1 cellular context compared by ENCODE assay signal in the genomic region with DNA sequence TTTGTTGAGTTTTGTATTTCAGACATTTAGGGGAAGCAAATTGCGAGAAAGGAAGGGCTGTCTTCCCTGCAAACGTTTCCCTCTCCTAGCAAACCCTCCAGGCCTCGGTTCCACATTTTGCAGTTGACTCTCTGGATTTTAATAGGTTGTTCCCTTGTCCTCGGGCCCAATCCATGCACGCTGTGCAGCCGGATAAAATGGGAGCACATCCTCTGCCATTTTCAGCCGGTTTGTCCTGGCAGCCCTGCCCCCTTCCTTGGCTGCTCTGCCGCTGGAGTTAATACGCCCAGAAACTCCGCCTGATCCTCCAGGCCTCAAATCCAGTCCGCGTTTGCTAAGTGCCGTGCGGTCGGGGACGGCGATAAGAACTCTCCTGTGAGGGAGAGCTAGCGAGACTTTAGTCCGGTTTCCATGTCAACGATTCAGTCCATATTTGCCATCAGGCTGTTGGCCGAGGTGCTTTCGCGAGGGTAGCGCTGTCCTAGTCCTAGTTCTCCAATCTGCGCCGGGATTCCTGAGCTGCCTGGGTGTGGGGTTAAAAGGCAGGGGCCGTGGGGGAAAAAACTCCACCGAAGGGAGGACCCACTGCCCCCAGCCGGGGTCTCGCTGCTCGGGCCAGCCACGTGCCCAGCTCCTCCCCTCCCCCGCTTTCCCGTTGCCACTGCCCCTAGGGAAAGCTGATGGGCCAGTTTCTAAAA.
A peak's percentile ranks its signal among the peaks of the same experiment; 100 is the strongest.
TF ChIP-seq lines count a peak whose summit lies in the region.

No MANE protein-coding gene starts in this region.

TF ChIP-seq in HepG2, 621 proteins besides CTCF, POLR2A, EP300 and RAD21 (continued from another document and continues in another):
- TF ChIP-seq ZNF567 (CRISPR knock-in tag; IDR thresholded peaks at IDR 0.05; ENCODE audit: borderline replicate concordance), result no peak
- TF ChIP-seq, protein P1, sequence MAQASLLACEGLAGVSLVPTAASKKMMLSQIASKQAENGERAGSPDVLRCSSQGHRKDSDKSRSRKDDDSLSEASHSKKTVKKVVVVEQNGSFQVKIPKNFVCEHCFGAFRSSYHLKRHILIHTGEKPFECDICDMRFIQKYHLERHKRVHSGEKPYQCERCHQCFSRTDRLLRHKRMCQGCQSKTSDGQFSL (CRISPR knock-in tag; IDR thresholded peaks at IDR 0.05), result peak; percentile 78
- TF ChIP-seq TBP (CRISPR knock-in tag; IDR thresholded peaks at IDR 0.05), result no peak
- no peak; the same call in 1 of the 2 replicates for TF ChIP-seq ZNF460 (CRISPR knock-in tag; IDR thresholded peaks at IDR 0.05; ENCODE audit: borderline replicate concordance)
- TF ChIP-seq FIP1L1 (IDR thresholded peaks at IDR 0.05; ENCODE audit: borderline replicate concordance, insufficient read depth, low read depth, low read length), result peak; percentile 75; the same call in 1 of the 2 replicates
- no peak for TF ChIP-seq ZKSCAN5 (CRISPR knock-in tag; IDR thresholded peaks at IDR 0.05)
- TF ChIP-seq, protein P2, sequence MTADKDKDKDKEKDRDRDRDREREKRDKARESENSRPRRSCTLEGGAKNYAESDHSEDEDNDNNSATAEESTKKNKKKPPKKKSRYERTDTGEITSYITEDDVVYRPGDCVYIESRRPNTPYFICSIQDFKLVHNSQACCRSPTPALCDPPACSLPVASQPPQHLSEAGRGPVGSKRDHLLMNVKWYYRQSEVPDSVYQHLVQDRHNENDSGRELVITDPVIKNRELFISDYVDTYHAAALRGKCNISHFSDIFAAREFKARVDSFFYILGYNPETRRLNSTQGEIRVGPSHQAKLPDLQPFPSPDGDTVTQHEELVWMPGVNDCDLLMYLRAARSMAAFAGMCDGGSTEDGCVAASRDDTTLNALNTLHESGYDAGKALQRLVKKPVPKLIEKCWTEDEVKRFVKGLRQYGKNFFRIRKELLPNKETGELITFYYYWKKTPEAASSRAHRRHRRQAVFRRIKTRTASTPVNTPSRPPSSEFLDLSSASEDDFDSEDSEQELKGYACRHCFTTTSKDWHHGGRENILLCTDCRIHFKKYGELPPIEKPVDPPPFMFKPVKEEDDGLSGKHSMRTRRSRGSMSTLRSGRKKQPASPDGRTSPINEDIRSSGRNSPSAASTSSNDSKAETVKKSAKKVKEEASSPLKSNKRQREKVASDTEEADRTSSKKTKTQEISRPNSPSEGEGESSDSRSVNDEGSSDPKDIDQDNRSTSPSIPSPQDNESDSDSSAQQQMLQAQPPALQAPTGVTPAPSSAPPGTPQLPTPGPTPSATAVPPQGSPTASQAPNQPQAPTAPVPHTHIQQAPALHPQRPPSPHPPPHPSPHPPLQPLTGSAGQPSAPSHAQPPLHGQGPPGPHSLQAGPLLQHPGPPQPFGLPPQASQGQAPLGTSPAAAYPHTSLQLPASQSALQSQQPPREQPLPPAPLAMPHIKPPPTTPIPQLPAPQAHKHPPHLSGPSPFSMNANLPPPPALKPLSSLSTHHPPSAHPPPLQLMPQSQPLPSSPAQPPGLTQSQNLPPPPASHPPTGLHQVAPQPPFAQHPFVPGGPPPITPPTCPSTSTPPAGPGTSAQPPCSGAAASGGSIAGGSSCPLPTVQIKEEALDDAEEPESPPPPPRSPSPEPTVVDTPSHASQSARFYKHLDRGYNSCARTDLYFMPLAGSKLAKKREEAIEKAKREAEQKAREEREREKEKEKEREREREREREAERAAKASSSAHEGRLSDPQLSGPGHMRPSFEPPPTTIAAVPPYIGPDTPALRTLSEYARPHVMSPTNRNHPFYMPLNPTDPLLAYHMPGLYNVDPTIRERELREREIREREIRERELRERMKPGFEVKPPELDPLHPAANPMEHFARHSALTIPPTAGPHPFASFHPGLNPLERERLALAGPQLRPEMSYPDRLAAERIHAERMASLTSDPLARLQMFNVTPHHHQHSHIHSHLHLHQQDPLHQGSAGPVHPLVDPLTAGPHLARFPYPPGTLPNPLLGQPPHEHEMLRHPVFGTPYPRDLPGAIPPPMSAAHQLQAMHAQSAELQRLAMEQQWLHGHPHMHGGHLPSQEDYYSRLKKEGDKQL (CRISPR knock-in tag; IDR thresholded peaks at IDR 0.05; ENCODE audit: low read depth), result no peak; the same call in 1 of the 2 replicates
- TF ChIP-seq SMAD3 (CRISPR knock-in tag; IDR thresholded peaks at IDR 0.05), result 0 out of 2 replicates have a peak, but pooled peaks have one; percentile 60
- TF ChIP-seq, protein P3, sequence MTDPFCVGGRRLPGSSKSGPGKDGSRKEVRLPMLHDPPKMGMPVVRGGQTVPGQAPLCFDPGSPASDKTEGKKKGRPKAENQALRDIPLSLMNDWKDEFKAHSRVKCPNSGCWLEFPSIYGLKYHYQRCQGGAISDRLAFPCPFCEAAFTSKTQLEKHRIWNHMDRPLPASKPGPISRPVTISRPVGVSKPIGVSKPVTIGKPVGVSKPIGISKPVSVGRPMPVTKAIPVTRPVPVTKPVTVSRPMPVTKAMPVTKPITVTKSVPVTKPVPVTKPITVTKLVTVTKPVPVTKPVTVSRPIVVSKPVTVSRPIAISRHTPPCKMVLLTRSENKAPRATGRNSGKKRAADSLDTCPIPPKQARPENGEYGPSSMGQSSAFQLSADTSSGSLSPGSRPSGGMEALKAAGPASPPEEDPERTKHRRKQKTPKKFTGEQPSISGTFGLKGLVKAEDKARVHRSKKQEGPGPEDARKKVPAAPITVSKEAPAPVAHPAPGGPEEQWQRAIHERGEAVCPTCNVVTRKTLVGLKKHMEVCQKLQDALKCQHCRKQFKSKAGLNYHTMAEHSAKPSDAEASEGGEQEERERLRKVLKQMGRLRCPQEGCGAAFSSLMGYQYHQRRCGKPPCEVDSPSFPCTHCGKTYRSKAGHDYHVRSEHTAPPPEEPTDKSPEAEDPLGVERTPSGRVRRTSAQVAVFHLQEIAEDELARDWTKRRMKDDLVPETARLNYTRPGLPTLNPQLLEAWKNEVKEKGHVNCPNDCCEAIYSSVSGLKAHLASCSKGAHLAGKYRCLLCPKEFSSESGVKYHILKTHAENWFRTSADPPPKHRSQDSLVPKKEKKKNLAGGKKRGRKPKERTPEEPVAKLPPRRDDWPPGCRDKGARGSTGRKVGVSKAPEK (CRISPR knock-in tag; IDR thresholded peaks at IDR 0.05; ENCODE audit: borderline replicate concordance), result no peak
- TF ChIP-seq MIER3 (CRISPR knock-in tag; IDR thresholded peaks at IDR 0.05; ENCODE audit: borderline replicate concordance), result peak; percentile 50; the same call in 1 of the 2 replicates
- TF ChIP-seq, protein P4, sequence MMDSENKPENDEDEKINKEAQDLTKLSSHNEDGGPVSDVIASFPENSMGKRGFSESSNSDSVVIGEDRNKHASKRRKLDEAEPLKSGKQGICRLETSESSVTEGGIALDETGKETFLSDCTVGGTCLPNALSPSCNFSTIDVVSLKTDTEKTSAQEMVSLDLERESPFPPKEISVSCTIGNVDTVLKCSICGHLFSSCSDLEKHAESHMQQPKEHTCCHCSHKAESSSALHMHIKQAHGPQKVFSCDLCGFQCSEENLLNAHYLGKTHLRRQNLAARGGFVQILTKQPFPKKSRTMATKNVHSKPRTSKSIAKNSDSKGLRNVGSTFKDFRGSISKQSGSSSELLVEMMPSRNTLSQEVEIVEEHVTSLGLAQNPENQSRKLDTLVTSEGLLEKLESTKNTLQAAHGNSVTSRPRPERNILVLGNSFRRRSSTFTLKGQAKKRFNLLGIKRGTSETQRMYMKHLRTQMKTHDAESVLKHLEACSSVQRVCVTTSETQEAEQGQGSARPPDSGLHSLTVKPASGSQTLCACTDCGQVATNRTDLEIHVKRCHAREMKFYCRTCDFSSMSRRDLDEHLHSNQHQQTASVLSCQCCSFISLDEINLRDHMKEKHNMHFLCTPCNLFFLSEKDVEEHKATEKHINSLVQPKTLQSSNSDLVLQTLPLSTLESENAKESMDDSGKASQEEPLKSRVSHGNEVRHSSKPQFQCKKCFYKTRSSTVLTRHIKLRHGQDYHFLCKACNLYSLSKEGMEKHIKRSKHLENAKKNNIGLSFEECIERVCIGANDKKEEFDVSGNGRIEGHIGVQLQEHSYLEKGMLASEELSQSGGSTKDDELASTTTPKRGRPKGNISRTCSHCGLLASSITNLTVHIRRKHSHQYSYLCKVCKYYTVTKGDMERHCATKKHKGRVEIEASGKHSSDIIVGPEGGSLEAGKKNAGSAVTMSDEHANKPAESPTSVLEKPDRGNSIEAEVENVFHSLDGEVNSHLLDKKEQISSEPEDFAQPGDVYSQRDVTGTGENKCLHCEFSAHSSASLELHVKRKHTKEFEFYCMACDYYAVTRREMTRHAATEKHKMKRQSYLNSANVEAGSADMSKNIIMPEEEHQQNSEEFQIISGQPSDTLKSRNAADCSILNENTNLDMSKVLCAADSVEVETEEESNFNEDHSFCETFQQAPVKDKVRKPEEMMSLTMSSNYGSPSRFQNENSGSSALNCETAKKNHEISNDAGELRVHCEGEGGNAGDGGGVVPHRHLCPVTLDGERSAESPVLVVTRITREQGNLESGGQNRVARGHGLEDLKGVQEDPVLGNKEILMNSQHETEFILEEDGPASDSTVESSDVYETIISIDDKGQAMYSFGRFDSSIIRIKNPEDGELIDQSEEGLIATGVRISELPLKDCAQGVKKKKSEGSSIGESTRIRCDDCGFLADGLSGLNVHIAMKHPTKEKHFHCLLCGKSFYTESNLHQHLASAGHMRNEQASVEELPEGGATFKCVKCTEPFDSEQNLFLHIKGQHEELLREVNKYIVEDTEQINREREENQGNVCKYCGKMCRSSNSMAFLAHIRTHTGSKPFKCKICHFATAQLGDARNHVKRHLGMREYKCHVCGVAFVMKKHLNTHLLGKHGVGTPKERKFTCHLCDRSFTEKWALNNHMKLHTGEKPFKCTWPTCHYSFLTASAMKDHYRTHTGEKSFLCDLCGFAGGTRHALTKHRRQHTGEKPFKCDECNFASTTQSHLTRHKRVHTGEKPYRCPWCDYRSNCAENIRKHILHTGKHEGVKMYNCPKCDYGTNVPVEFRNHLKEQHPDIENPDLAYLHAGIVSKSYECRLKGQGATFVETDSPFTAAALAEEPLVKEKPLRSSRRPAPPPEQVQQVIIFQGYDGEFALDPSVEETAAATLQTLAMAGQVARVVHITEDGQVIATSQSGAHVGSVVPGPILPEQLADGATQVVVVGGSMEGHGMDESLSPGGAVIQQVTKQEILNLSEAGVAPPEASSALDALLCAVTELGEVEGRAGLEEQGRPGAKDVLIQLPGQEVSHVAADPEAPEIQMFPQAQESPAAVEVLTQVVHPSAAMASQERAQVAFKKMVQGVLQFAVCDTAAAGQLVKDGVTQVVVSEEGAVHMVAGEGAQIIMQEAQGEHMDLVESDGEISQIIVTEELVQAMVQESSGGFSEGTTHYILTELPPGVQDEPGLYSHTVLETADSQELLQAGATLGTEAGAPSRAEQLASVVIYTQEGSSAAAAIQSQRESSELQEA (CRISPR knock-in tag; IDR thresholded peaks at IDR 0.05; ENCODE audit: not compliant biosample characterization), result no peak
- 0 out of 2 replicates have a peak, but pooled peaks have one; percentile 68 for TF ChIP-seq TEAD2 (CRISPR knock-in tag; IDR thresholded peaks at IDR 0.05)
- TF ChIP-seq HDAC2 (CRISPR knock-in tag; IDR thresholded peaks at IDR 0.05), result peak; percentile 75
- TF ChIP-seq, protein P5, sequence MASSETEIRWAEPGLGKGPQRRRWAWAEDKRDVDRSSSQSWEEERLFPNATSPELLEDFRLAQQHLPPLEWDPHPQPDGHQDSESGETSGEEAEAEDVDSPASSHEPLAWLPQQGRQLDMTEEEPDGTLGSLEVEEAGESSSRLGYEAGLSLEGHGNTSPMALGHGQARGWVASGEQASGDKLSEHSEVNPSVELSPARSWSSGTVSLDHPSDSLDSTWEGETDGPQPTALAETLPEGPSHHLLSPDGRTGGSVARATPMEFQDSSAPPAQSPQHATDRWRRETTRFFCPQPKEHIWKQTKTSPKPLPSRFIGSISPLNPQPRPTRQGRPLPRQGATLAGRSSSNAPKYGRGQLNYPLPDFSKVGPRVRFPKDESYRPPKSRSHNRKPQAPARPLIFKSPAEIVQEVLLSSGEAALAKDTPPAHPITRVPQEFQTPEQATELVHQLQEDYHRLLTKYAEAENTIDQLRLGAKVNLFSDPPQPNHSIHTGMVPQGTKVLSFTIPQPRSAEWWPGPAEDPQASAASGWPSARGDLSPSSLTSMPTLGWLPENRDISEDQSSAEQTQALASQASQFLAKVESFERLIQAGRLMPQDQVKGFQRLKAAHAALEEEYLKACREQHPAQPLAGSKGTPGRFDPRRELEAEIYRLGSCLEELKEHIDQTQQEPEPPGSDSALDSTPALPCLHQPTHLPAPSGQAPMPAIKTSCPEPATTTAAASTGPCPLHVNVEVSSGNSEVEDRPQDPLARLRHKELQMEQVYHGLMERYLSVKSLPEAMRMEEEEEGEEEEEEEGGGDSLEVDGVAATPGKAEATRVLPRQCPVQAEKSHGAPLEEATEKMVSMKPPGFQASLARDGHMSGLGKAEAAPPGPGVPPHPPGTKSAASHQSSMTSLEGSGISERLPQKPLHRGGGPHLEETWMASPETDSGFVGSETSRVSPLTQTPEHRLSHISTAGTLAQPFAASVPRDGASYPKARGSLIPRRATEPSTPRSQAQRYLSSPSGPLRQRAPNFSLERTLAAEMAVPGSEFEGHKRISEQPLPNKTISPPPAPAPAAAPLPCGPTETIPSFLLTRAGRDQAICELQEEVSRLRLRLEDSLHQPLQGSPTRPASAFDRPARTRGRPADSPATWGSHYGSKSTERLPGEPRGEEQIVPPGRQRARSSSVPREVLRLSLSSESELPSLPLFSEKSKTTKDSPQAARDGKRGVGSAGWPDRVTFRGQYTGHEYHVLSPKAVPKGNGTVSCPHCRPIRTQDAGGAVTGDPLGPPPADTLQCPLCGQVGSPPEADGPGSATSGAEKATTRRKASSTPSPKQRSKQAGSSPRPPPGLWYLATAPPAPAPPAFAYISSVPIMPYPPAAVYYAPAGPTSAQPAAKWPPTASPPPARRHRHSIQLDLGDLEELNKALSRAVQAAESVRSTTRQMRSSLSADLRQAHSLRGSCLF (CRISPR knock-in tag; IDR thresholded peaks at IDR 0.05; ENCODE audit: borderline replicate concordance), result 0 out of 2 replicates have a peak, but pooled peaks have one; percentile 46
- TF ChIP-seq, protein P6, sequence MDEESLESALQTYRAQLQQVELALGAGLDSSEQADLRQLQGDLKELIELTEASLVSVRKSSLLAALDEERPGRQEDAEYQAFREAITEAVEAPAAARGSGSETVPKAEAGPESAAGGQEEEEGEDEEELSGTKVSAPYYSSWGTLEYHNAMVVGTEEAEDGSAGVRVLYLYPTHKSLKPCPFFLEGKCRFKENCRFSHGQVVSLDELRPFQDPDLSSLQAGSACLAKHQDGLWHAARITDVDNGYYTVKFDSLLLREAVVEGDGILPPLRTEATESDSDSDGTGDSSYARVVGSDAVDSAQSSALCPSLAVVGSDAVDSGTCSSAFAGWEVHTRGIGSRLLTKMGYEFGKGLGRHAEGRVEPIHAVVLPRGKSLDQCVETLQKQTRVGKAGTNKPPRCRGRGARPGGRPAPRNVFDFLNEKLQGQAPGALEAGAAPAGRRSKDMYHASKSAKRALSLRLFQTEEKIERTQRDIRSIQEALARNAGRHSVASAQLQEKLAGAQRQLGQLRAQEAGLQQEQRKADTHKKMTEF (CRISPR knock-in tag; IDR thresholded peaks at IDR 0.05), result peak; percentile 66
- TF ChIP-seq SETDB1 (CRISPR knock-in tag; IDR thresholded peaks at IDR 0.05; ENCODE audit: borderline replicate concordance), result no peak
- no peak for TF ChIP-seq ZNF747 (CRISPR knock-in tag; IDR thresholded peaks at IDR 0.05; ENCODE audit: borderline replicate concordance)
- peak; percentile 59; the same call in 1 of the 2 replicates for TF ChIP-seq ZSCAN9 (CRISPR knock-in tag; IDR thresholded peaks at IDR 0.05; ENCODE audit: borderline replicate concordance)
- TF ChIP-seq, protein P7, sequence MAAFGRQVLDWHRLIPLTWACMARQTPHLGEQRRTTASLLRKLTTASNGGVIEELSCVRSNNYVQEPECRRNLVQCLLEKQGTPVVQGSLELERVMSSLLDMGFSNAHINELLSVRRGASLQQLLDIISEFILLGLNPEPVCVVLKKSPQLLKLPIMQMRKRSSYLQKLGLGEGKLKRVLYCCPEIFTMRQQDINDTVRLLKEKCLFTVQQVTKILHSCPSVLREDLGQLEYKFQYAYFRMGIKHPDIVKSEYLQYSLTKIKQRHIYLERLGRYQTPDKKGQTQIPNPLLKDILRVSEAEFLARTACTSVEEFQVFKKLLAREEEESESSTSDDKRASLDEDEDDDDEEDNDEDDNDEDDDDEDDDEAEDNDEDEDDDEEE (CRISPR knock-in tag; IDR thresholded peaks at IDR 0.05), result no peak
